8 cellular contexts compared by ENCODE assay signal in genomic region chrX:104166735-104167436, GRCh38. TPM values are rescaled to one million over a fixed set of nuclear protein-coding genes. Genes with fewer than 3 reads are reported as not detected.
DNase-seq lines count a peak whose midpoint lies in the region; ATAC-seq and TF ChIP-seq lines count a peak whose summit lies in the region.

No MANE protein-coding gene starts in this region.

- TF ChIP-seq EP300 in suprapubic skin (IDR thresholded peaks at IDR 0.05), result no peak

- intact Hi-C loops in adrenal gland (cut with DNase I), result no loop called here

- DNase-seq in AG04450 (ENCODE audit: low read depth, low spot score) (no peak), HFFc6 (no peak), adrenal gland (peak in 5 of 7 donors; percentile 7 to 42 (median 22)), left kidney (ENCODE audit: low read depth, low spot score) (peak; percentile 18), suprapubic skin (ENCODE audit: low spot score in 2 of 2) (no peak), NAMALWA (ENCODE audit: low spot score) (no peak), NCI-H345 treated with DMSO at 0.1 percent for 48 hours (lab: John Stamatoyannopoulos, UW; ENCODE audit: unreplicated experiment) (no peak)

- H3K27ac ChIP-seq in AG04450 (ENCODE audit: low read depth, low read length) (peak overlapping the region; percentile 11), adrenal gland (peak overlapping the region in 4 of 5 donors; percentile 77 to 95 (median 84)), suprapubic skin (peak overlapping the region; percentile 81)

- CTCF ChIA-PET in AG04450 (lab: Charles Lee), result interaction anchor here (0.6 to 3.0 kb wide), 8 partner anchors 8 to 202 kb away, joined by 3 to 24 read pairs (median 4); no protein-coding TSS in a partner anchor

- H3K27me3 ChIP-seq in AG04450 (ENCODE audit: control insufficient read depth, insufficient read depth, low read length), result no peaks in the 10 kb centered on the region
- no peaks in the 10 kb centered on the region for H3K27me3 ChIP-seq in adrenal gland
- no peaks in the 10 kb centered on the region for H3K27me3 ChIP-seq in suprapubic skin

- TF ChIP-seq CTCF in AG04450 (IDR thresholded peaks at IDR 0.05; ENCODE audit: low read depth, low read length), result no peak
- TF ChIP-seq CTCF in HFFc6 (IDR thresholded peaks at IDR 0.05), result no peak
- TF ChIP-seq CTCF in adrenal gland (IDR thresholded peaks at IDR 0.05), result no peak
- TF ChIP-seq CTCF in suprapubic skin (IDR thresholded peaks at IDR 0.05), result no peak

- peaks cover 6% of the 10 kb centered on the region; the same call in 1 of the 2 replicates for H3K36me3 Mint-ChIP-seq in HFFc6 (ENCODE audit: low read depth)

- no peak for TF ChIP-seq POLR2A in adrenal gland (IDR thresholded peaks at IDR 0.05)
- no peak for TF ChIP-seq POLR2A in suprapubic skin (IDR thresholded peaks at IDR 0.05)

- POLR2A ChIA-PET in AG04450 (lab: Yijun Ruan, JAX), result interaction anchor here (3.1 kb wide), 1 partner anchor 10 kb away, joined by 22 read pairs; the partner anchor contains the start of gene SLC25A53

- 2 to 40% (median 18%) methylated on average over 17 to 37 of the region's 37 CpGs for WGBS in adrenal gland, 4 donors
- 19% methylated on average over 28 of the region's 37 CpGs for WGBS in suprapubic skin

- ATAC-seq in HG02870 (IDR thresholded peaks at IDR 0.05; ENCODE audit: unreplicated experiment), result no peak

- H3K9me3 ChIP-seq in AG04450 (ENCODE audit: control insufficient read depth, insufficient read depth, low read length) (no peaks in the 10 kb centered on the region), adrenal gland (replicated peaks in 1 of 3) (no peaks in the 10 kb centered on the region), suprapubic skin (no peaks in the 10 kb centered on the region)

- H3K36me3 ChIP-seq in adrenal gland (replicated peaks in 1 of 2) (no peaks in the 10 kb centered on the region), suprapubic skin (no peaks in the 10 kb centered on the region)

- H3K9me3 Mint-ChIP-seq in HFFc6, result no peaks in the 10 kb centered on the region

- peak overlapping the region; percentile 93 for H3K4me3 Mint-ChIP-seq in HFFc6

- H3K27ac Mint-ChIP-seq in HFFc6, result peak overlapping the region; percentile 40

- H3K4me3 ChIP-seq in AG04450 (ENCODE audit: low read depth, low read length), result peak overlapping the region; percentile 85
- peak overlapping the region in 3 of 4 donors; percentile 18 to 78 (median 50) for H3K4me3 ChIP-seq in adrenal gland
- H3K4me3 ChIP-seq in suprapubic skin, result peak overlapping the region; percentile 79

- H3K4me1 ChIP-seq in adrenal gland (replicated peaks in 1 of 2) (peaks cover 0 to 11% of the 10 kb centered on the region in 2 donors), suprapubic skin (peaks cover 23% of the 10 kb centered on the region)

- H3K27me3 Mint-ChIP-seq in HFFc6 (ENCODE audit: insufficient read depth), result no peaks in the 10 kb centered on the region

- H3K4me1 Mint-ChIP-seq in HFFc6 (ENCODE audit: low read depth), result peaks cover 39% of the 10 kb centered on the region

RNA-seq across cellular contexts. Expression of gene FAM199X, which starts 0.6 kb away (rescaled TPM):
- 6.0 and 7.1 TPM in 2 replicates for polyA plus RNA-seq in AG04450 (2011; rRNA removed)
- polyA minus RNA-seq in AG04450 (2011; rRNA and poly(A)+ RNA removed), result 4.6 and 7.6 TPM in 2 replicates
- 10 to 100 TPM; 15.4 to 18.4 (median 16.8) TPM for total RNA-seq in HFFc6 (2021; fragmentation: NEBNext Ultra II Directional; extraction: Animal tissue kit (Norgen Biotek cat#: 25700))
- 10 to 100 TPM; 16.7 to 28.2 (median 21.0) TPM for total RNA-seq in adrenal gland
- polyA plus RNA-seq in adrenal gland, result 10 to 100 TPM in 2 of 3 donors, 1 to 10 TPM in 1; 8.6 to 23.6 (median 15.9) TPM
- 10 to 100 TPM; 10.7 to 18.3 (median 16.9) TPM for total RNA-seq in suprapubic skin

RNA-seq across cellular contexts. Expression of gene SLC25A53, which starts 10.1 kb away (rescaled TPM):
- polyA plus RNA-seq in AG04450 (2011; rRNA removed) (5.5 and 5.6 TPM in 2 replicates), adrenal gland (10 to 100 TPM in 1 of 3 donors, 1 to 10 TPM in 2; 3.6 to 11.3 (median 8.4) TPM)
- polyA minus RNA-seq in AG04450 (2011; rRNA and poly(A)+ RNA removed), result 4.4 and 5.3 TPM in 2 replicates
- 1 to 10 TPM; 4.0 to 5.9 (median 4.6) TPM for total RNA-seq in HFFc6 (2021; fragmentation: NEBNext Ultra II Directional; extraction: Animal tissue kit (Norgen Biotek cat#: 25700))
- total RNA-seq in adrenal gland (10 to 100 TPM in 2 of 8 donors, 1 to 10 TPM in 6; 5.3 to 51.0 (median 8.8) TPM), suprapubic skin (10 to 100 TPM in 1 of 4 donors, 1 to 10 TPM in 3; 5.5 to 22.0 (median 7.6) TPM)

RNA-seq across cellular contexts. Expression of gene ZCCHC18, which starts 54.6 kb away (rescaled TPM):
- 1.9 and 2.1 TPM in 2 replicates for polyA plus RNA-seq in AG04450 (2011; rRNA removed)
- polyA minus RNA-seq in AG04450 (2011; rRNA and poly(A)+ RNA removed), result 1.00 and 1.1 TPM in 2 replicates
- 1 to 10 TPM in 1 of 6 experiments, under 1 TPM in 5; 0.09 to 1.5 (median 0.31) TPM for total RNA-seq in HFFc6 (2021; fragmentation: NEBNext Ultra II Directional; extraction: Animal tissue kit (Norgen Biotek cat#: 25700))
- 1 to 10 TPM in 2 of 8 donors, under 1 TPM in 4, not detected in 2; 0.38 to 1.4 (median 0.73) TPM for total RNA-seq in adrenal gland
- 1 to 10 TPM in 1 of 3 donors, under 1 TPM in 2; 0.74 to 1.6 (median 0.93) TPM for polyA plus RNA-seq in adrenal gland
- under 1 TPM in 1 of 4 donors, not detected in 3; 0.42 TPM for total RNA-seq in suprapubic skin

Comparison
In these comparisons a context has a peak if more than half of its experiments do, and no peak if none do; other contexts are left out.
1. DNase-seq: peak in adrenal gland (5 of 7) and left kidney (single experiment); none in AG04450 (single experiment), HFFc6 (single experiment), suprapubic skin (0 of 2), NAMALWA (single experiment) and NCI-H345 treated with DMSO at 0.1 percent for 48 hours (single experiment).
2. H3K27ac ChIP-seq: peak in every context shown above with its lines; median percentile 84 in adrenal gland; 81 in suprapubic skin; 11 in AG04450.
3. Peak in every context shown above with its lines, with median percentiles within 50 percentile points of each other: H3K4me3 ChIP-seq.